ENCODE assay signal across 16 cellular contexts in the genomic region with DNA sequence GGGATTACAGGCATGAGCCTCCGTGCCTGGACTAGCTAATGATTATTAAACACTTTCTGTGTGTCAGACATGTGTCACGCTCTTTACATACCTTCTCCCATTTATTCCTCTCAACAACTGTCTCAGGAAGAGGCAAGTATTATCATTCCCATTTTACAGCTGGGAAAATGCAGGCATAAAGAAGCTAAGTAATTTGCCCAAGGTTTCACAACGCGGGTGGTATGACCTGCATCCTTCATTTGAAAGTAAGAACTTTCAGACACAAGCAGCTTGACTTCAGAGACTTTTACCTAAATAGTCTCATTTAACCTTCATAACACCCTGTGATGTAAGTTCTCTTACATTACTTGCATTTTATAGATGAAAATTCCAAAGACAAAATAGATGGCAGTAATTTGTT. TPM values are rescaled to one million over a fixed set of nuclear protein-coding genes. Genes with fewer than 3 reads are reported as not detected.
DNase-seq lines count a peak whose midpoint lies in the region; ATAC-seq and TF ChIP-seq lines count a peak whose summit lies in the region.
"Had no signal": no experiment of that assay in that cellular context is flagged by ENCODE, and none has a peak within 500 bp of the region (broad histone marks: within the 10 kb centered on the region; RNA-seq: fewer than 3 reads in every experiment).

No MANE protein-coding gene starts in this region.

- peaks cover 15 to 23% of the 10 kb centered on the region in 2 donors for H3K4me1 Mint-ChIP-seq in natural killer cell treated with Interleukin-12 subunit alpha and Interleukin-12 subunit beta and Interleukin-15 and Interleukin-18, amount 100 ng/mL, for 72 hours (ENCODE audit: low read depth in 2 of 2)
- H3K4me1 Mint-ChIP-seq in natural killer cell: peaks cover 21 to 27% of the 10 kb centered on the region in 2 donors
- H3K4me1 Mint-ChIP-seq in activated T-helper 17 cell treated with anti-CD3 and anti-CD28 coated beads, Interleukin-2, amount 50 U/mL, for 72 hours: peaks cover 21% of the 10 kb centered on the region
- H3K4me1 Mint-ChIP-seq in naive thymus-derived CD4-positive, alpha-beta T cell: peaks cover 20 to 39% (median 30%) of the 10 kb centered on the region in 7 donors

- H3K27ac Mint-ChIP-seq in natural killer cell treated with Interleukin-12 subunit alpha and Interleukin-12 subunit beta and Interleukin-15 and Interleukin-18, amount 100 ng/mL, for 72 hours: no peak overlapping the region
- H3K27ac Mint-ChIP-seq in natural killer cell: no peak overlapping the region
- H3K27ac Mint-ChIP-seq in activated T-helper 17 cell treated with anti-CD3 and anti-CD28 coated beads, Interleukin-2, amount 50 U/mL, for 72 hours: peak overlapping the region; percentile 83
- no peak overlapping the region for H3K27ac Mint-ChIP-seq in naive thymus-derived CD4-positive, alpha-beta T cell

- H3K4me1 ChIP-seq in naive thymus-derived CD4-positive, alpha-beta T cell (ENCODE audit: control insufficient read depth in 2 of 2, insufficient read depth in 2 of 2, low read length in 2 of 2): peaks cover 11 to 14% of the 10 kb centered on the region in 2 donors

- CTCF ChIA-PET in naive thymus-derived CD4-positive, alpha-beta T cell (lab: Charles Lee): interaction anchor here (0.8 to 1.6 kb wide), 7 partner anchors 9 to 375 kb away, joined by 3 to 8 read pairs (median 4); no protein-coding TSS in a partner anchor

- TF ChIP-seq CTCF in natural killer cell (IDR thresholded peaks at IDR 0.05): no peak

- H3K4me3 ChIP-seq in naive thymus-derived CD4-positive, alpha-beta T cell (ENCODE audit: low read length): peak overlapping the region; percentile 47

- H3K4me3 Mint-ChIP-seq in natural killer cell treated with Interleukin-12 subunit alpha and Interleukin-12 subunit beta and Interleukin-15 and Interleukin-18, amount 100 ng/mL, for 72 hours: peak overlapping the region; percentile 84
- H3K4me3 Mint-ChIP-seq in natural killer cell: no peak overlapping the region
- H3K4me3 Mint-ChIP-seq in activated T-helper 17 cell treated with anti-CD3 and anti-CD28 coated beads, Interleukin-2, amount 50 U/mL, for 72 hours: peak overlapping the region; percentile 86
- peak overlapping the region in 7 of 10 donors; percentile 41 to 98 (median 91) for H3K4me3 Mint-ChIP-seq in naive thymus-derived CD4-positive, alpha-beta T cell

- H3K27ac ChIP-seq in naive thymus-derived CD4-positive, alpha-beta T cell (ENCODE audit: low read depth, low read length): no peak overlapping the region

- H3K9me3 ChIP-seq in naive thymus-derived CD4-positive, alpha-beta T cell (ENCODE audit: control insufficient read depth in 2 of 3, low read length in 3 of 3): no peaks in the 10 kb centered on the region
- H3K9me3 ChIP-seq: BE2C had no signal

- no peaks in the 10 kb centered on the region for H3K27me3 ChIP-seq in naive thymus-derived CD4-positive, alpha-beta T cell (ENCODE audit: control insufficient read depth in 2 of 2, insufficient read depth in 2 of 2, low read length in 2 of 2)
- H3K27me3 ChIP-seq: BE2C had no signal

- H3K36me3 ChIP-seq in naive thymus-derived CD4-positive, alpha-beta T cell (ENCODE audit: control insufficient read depth in 2 of 3, insufficient read depth in 3 of 3, low read length in 3 of 3): no peaks in the 10 kb centered on the region
- H3K36me3 ChIP-seq: BE2C had no signal

- no peaks in the 10 kb centered on the region for H3K36me3 Mint-ChIP-seq in natural killer cell treated with Interleukin-12 subunit alpha and Interleukin-12 subunit beta and Interleukin-15 and Interleukin-18, amount 100 ng/mL, for 72 hours
- no peaks in the 10 kb centered on the region for H3K36me3 Mint-ChIP-seq in natural killer cell
- no peaks in the 10 kb centered on the region for H3K36me3 Mint-ChIP-seq in activated T-helper 17 cell treated with anti-CD3 and anti-CD28 coated beads, Interleukin-2, amount 50 U/mL, for 72 hours (ENCODE audit: low read depth)
- H3K36me3 Mint-ChIP-seq in naive thymus-derived CD4-positive, alpha-beta T cell: no peaks in the 10 kb centered on the region

- DNase-seq in natural killer cell treated with Interleukin-12 subunit alpha and Interleukin-12 subunit beta and Interleukin-15 and Interleukin-18, amount 100 ng/mL, for 72 hours (ENCODE audit: low spot score): no peak
- DNase-seq in natural killer cell (no peak), T1000 (lab: John Stamatoyannopoulos, UW) (no peak), RPMI8226 (no peak)
- DNase-seq in naive thymus-derived CD4-positive, alpha-beta T cell: no peak
- DNase-seq: activated CD4-positive, alpha-beta T cell treated with anti-CD3 and anti-CD28 coated beads for 48 hours; activated naive CD4-positive, alpha-beta T cell treated with Interleukin-2 at 50 U/mL for 16 hours; BE2C; GF-D8; islet precursor cell; KG1; NCI-H2081; small intestine had no signal

- POLR2A ChIA-PET in naive thymus-derived CD4-positive, alpha-beta T cell (lab: Charles Lee): no interaction called here

- H3K9me3 Mint-ChIP-seq in natural killer cell treated with Interleukin-12 subunit alpha and Interleukin-12 subunit beta and Interleukin-15 and Interleukin-18, amount 100 ng/mL, for 72 hours: no peaks in the 10 kb centered on the region
- no peaks in the 10 kb centered on the region for H3K9me3 Mint-ChIP-seq in natural killer cell
- H3K9me3 Mint-ChIP-seq in activated T-helper 17 cell treated with anti-CD3 and anti-CD28 coated beads, Interleukin-2, amount 50 U/mL, for 72 hours: no peaks in the 10 kb centered on the region
- H3K9me3 Mint-ChIP-seq in naive thymus-derived CD4-positive, alpha-beta T cell: no peaks in the 10 kb centered on the region

- ATAC-seq in natural killer cell treated with Interleukin-12 subunit alpha and Interleukin-12 subunit beta and Interleukin-15 and Interleukin-18, amount 100 ng/mL, for 72 hours: no peak
- ATAC-seq in natural killer cell: no peak
- ATAC-seq in activated T-helper 17 cell treated with anti-CD3 and anti-CD28 coated beads, Interleukin-2, amount 50 U/mL, for 72 hours (replicated peaks): no peak
- no peak for ATAC-seq in naive thymus-derived CD4-positive, alpha-beta T cell
- ATAC-seq in GM21381 (IDR thresholded peaks at IDR 0.05; ENCODE audit: unreplicated experiment): no peak
- no peak for ATAC-seq in HG02642 (IDR thresholded peaks at IDR 0.05; ENCODE audit: poor library complexity, unreplicated experiment)

- intact Hi-C loops in natural killer cell (cut with micrococcal nuclease): no loop called here
- intact Hi-C loops in naive thymus-derived CD4-positive, alpha-beta T cell (cut with micrococcal nuclease): loop anchor here (5.0 kb wide), 4 partner anchors 104 to 344 kb away; no protein-coding TSS in a partner anchor

- H3K27me3 Mint-ChIP-seq in natural killer cell treated with Interleukin-12 subunit alpha and Interleukin-12 subunit beta and Interleukin-15 and Interleukin-18, amount 100 ng/mL, for 72 hours: no peaks in the 10 kb centered on the region
- no peaks in the 10 kb centered on the region for H3K27me3 Mint-ChIP-seq in natural killer cell (ENCODE audit: low read depth in 2 of 2)
- no peaks in the 10 kb centered on the region for H3K27me3 Mint-ChIP-seq in activated T-helper 17 cell treated with anti-CD3 and anti-CD28 coated beads, Interleukin-2, amount 50 U/mL, for 72 hours
- no peaks in the 10 kb centered on the region for H3K27me3 Mint-ChIP-seq in naive thymus-derived CD4-positive, alpha-beta T cell

RNA-seq across cellular contexts. Expression of gene ZSCAN20, which starts 1.0 kb away (rescaled TPM):
- total RNA-seq in natural killer cell treated with Interleukin-12 subunit alpha and Interleukin-12 subunit beta and Interleukin-15 and Interleukin-18, amount 100 ng/mL, for 72 hours: 1 to 10 TPM; 4.9 to 6.2 TPM
- total RNA-seq in natural killer cell: 1 to 10 TPM in 2 of 3 donors, under 1 TPM in 1; 0.49 to 1.5 (median 1.0) TPM
- 1 to 10 TPM; 4.1 to 5.8 TPM for total RNA-seq in activated T-helper 17 cell treated with anti-CD3 and anti-CD28 coated beads, Interleukin-2, amount 50 U/mL, for 72 hours
- total RNA-seq in naive thymus-derived CD4-positive, alpha-beta T cell: 1 to 10 TPM in 4 of 5 experiments, under 1 TPM in 1; 0.77 to 3.0 (median 2.6) TPM
- polyA plus RNA-seq in naive thymus-derived CD4-positive, alpha-beta T cell: 1 to 10 TPM in 1 of 2 donors, under 1 TPM in 1; 0.84 to 1.2 TPM

RNA-seq across cellular contexts. Expression of gene PHC2, which starts 40.5 kb away (rescaled TPM):
- total RNA-seq in natural killer cell treated with Interleukin-12 subunit alpha and Interleukin-12 subunit beta and Interleukin-15 and Interleukin-18, amount 100 ng/mL, for 72 hours: 10 to 100 TPM; 14.2 to 27.4 TPM
- total RNA-seq in natural killer cell: 10 to 100 TPM; 36.6 to 46.6 (median 39.5) TPM
- total RNA-seq in activated T-helper 17 cell treated with anti-CD3 and anti-CD28 coated beads, Interleukin-2, amount 50 U/mL, for 72 hours: 10 to 100 TPM; 21.4 to 27.3 TPM
- total RNA-seq in naive thymus-derived CD4-positive, alpha-beta T cell: 10 to 100 TPM; 31.9 to 45.5 (median 35.4) TPM
- 10 to 100 TPM in 1 of 2 donors, 1 to 10 TPM in 1; 10.0 to 18.1 TPM for polyA plus RNA-seq in naive thymus-derived CD4-positive, alpha-beta T cell
